10 cellular contexts compared by ENCODE assay signal in the genomic region with DNA sequence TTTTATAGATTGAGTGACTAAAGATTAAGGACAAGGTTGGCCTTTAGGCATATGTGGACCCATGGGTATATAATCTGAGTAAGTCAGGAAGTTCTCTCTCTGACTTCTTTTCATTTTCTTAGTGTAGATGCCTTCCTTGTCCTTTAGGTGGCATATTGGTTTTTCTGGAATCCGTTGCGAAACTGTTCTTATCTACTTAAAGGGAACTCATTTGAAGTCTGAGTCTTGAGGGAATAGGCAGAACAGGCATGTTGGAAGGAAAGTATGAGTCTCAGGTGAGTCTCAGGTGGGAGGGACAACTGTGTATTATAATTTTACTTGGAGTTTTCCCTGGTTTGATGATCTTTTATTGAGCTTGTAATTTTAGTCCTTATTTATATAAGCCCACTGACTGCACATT. TPM values are rescaled to one million over a fixed set of nuclear protein-coding genes. Genes with fewer than 3 reads are reported as not detected.
DNase-seq lines count a peak whose midpoint lies in the region; ATAC-seq, FAIRE-seq and TF ChIP-seq lines count a peak whose summit lies in the region.
"Not testable (repeated sequence)": the region's sequence is repeated elsewhere in the genome, so short reads cannot be mapped to it uniquely, and the experiment has no call there.
"Had no signal": no experiment of that assay in that cellular context is flagged by ENCODE, and none has a peak within 500 bp of the region (broad histone marks: within the 10 kb centered on the region; RNA-seq: fewer than 3 reads in every experiment).

No MANE protein-coding gene starts in this region.

- H3K9me3 Mint-ChIP-seq in HFFc6; osteocyte (ENCODE audit: unreplicated experiment): not testable (repeated sequence)

- WGBS in K562 (ENCODE audit: insufficient coverage, low coverage, missing lambda C conversion rate), result no CpG with 5 or more reads among the region's 2 CpGs

- H3K79me2 ChIP-seq in K562 (ENCODE audit: control insufficient read depth, insufficient read depth, low read length); fibroblast of lung (ENCODE audit: control insufficient read depth, insufficient read depth, low read length): not testable (repeated sequence)

- CTCF ChIA-PET in BJ (lab: Yijun Ruan, JAX); K562 (lab: Yijun Ruan, JAX; ENCODE audit: low intra/inter-chr PET ratio): not testable (repeated sequence)

- BruUV-seq in K562 (replicated peaks; lab: Mats Ljungman, UMichigan), result not testable (repeated sequence)

- POLR2A ChIA-PET in BJ (lab: Charles Lee); K562 (lab: Yijun Ruan, JAX): not testable (repeated sequence)

- H4K20me1 ChIP-seq in K562 (replicated peaks; ENCODE audit: control insufficient read depth, insufficient read depth, low read length); fibroblast of lung (ENCODE audit: control insufficient read depth, extremely low read depth, insufficient read depth, low read length): not testable (repeated sequence)

- not testable (repeated sequence) for H3K9ac ChIP-seq in K562 (ENCODE audit: insufficient read depth in 1 of 2, low read depth in 2 of 2, low read length in 2 of 2); fibroblast of lung (ENCODE audit: insufficient read depth, low read length)

- FAIRE-seq in RCC 7860 (lab: Jason Lieb, UNC), result peak; percentile 84
- not testable (repeated sequence) for FAIRE-seq in K562 (lab: Jason Lieb, UNC)

- H3K36me3 Mint-ChIP-seq in HFFc6 (ENCODE audit: low read depth); osteocyte (ENCODE audit: unreplicated experiment): not testable (repeated sequence)

- H3K4me3 Mint-ChIP-seq in HFFc6; osteocyte (ENCODE audit: unreplicated experiment): not testable (repeated sequence)

- not testable (repeated sequence) for TF ChIP-seq RAD21 in K562 (CRISPR knock-in tag; conservative IDR thresholded peaks at IDR 0.05 in 1 of 2, IDR thresholded peaks at IDR 0.05 in 1 of 2)

- not testable (repeated sequence) for TF ChIP-seq EP300 in K562 (IDR thresholded peaks at IDR 0.05; ENCODE audit: low read length)

- H2AFZ ChIP-seq in K562 (ENCODE audit: low read depth, low read length); fibroblast of lung (ENCODE audit: low read length): not testable (repeated sequence)

- H3K27ac Mint-ChIP-seq in HFFc6; osteocyte (ENCODE audit: unreplicated experiment): not testable (repeated sequence)

- not testable (repeated sequence) for H3K9me3 ChIP-seq in K562 (replicated peaks; ENCODE audit: control insufficient read depth, insufficient read depth, low read depth, low read length); fibroblast of lung (ENCODE audit: control insufficient read depth, insufficient read depth, low read depth, low read length)

- ATAC-seq in K562 (peak; percentile 87), left lobe of liver (peak; percentile 39)

- H3K4me3 ChIP-seq in BJ (ENCODE audit: low read depth, low read length); K562; fibroblast of lung (replicated peaks in 1 of 4; ENCODE audit: control extremely low read depth in 1 of 4, insufficient read depth in 1 of 4, low read depth in 3 of 4, low read length in 4 of 4): not testable (repeated sequence)

- H3K4me1 ChIP-seq in K562 (replicated peaks in 1 of 2; ENCODE audit: control insufficient read depth in 2 of 2, insufficient read depth in 2 of 2, low read length in 2 of 2); fibroblast of lung (ENCODE audit: control insufficient read depth, extremely low read depth, insufficient read depth, low read length): not testable (repeated sequence)

- H3K27me3 Mint-ChIP-seq in HFFc6 (ENCODE audit: insufficient read depth); osteocyte (ENCODE audit: unreplicated experiment): not testable (repeated sequence)

- H3K4me1 Mint-ChIP-seq in HFFc6 (ENCODE audit: low read depth); osteocyte (ENCODE audit: unreplicated experiment): not testable (repeated sequence)

- not testable (repeated sequence) for TF ChIP-seq POLR2A in K562 (conservative IDR thresholded peaks at IDR 0.05)

- H3K9me1 ChIP-seq in K562 (ENCODE audit: control insufficient read depth, insufficient read depth, low read length), result not testable (repeated sequence)

- not testable (repeated sequence) for H3K36me3 ChIP-seq in BJ (ENCODE audit: control insufficient read depth, insufficient read depth, low read length); K562 (ENCODE audit: control insufficient read depth, insufficient read depth, low read length); fibroblast of lung (ENCODE audit: control insufficient read depth, insufficient read depth, low read length)

- H3K27ac ChIP-seq in K562 (ENCODE audit: extremely low read depth, low read depth, low read length); fibroblast of lung (ENCODE audit: insufficient read depth, low read length): not testable (repeated sequence)

- not testable (repeated sequence) for H3K27me3 ChIP-seq in BJ (ENCODE audit: control insufficient read depth, insufficient read depth, low read length); K562 (ENCODE audit: control insufficient read depth in 2 of 2, insufficient read depth in 2 of 2, low read length in 2 of 2); fibroblast of lung (ENCODE audit: control insufficient read depth, insufficient read depth, low read length)

- in situ Hi-C loops in K562 (cut with MboI), result not testable (repeated sequence)

- intact Hi-C loops in K562 (cut with micrococcal nuclease), result not testable (repeated sequence)

- H3K4me2 ChIP-seq in K562 (ENCODE audit: insufficient read depth, low read length); fibroblast of lung (ENCODE audit: extremely low read depth, insufficient read depth, low read length): not testable (repeated sequence)

- TF ChIP-seq CTCF in BJ (IDR thresholded peaks at IDR 0.05; ENCODE audit: insufficient read depth, low read depth, low read length) (0 out of 2 replicates have a peak, but pooled peaks have one; percentile 5), HFFc6 (IDR thresholded peaks at IDR 0.05) (peak; percentile 42), fibroblast of lung (conservative IDR thresholded peaks at IDR 0.05 in 1 of 2, IDR thresholded peaks at IDR 0.05 in 1 of 2; ENCODE audit: low read depth in 1 of 2, low read length in 2 of 2) (peak; percentile 17 to 30), osteocyte (IDR thresholded peaks at IDR 0.05) (peak; percentile 14)
- TF ChIP-seq CTCF in K562 (IDR thresholded peaks at IDR 0.05 in 2 of 3, conservative IDR thresholded peaks at IDR 0.05 in 1 of 3; ENCODE audit: insufficient read depth in 2 of 3, low read depth in 1 of 3, low read length in 3 of 3), result not testable (repeated sequence)

- not testable (repeated sequence) for DNase-seq in BJ (ENCODE audit: low read depth); HFFc6; left lobe of liver (ENCODE audit: low spot score); osteocyte (ENCODE audit: extremely low spot score, unreplicated experiment)
- DNase-seq in RCC 7860 (ENCODE audit: low spot score), result peak; percentile 2
- DNase-seq in K562 (ENCODE audit: extremely low read depth in 1 of 4, low spot score in 3 of 4), result peak in 1 of 4 experiments; percentile 2
- peak; percentile 0 to 1 for DNase-seq in fibroblast of lung (ENCODE audit: low read depth in 2 of 2)

RNA-seq across cellular contexts. Expression of gene PTPN20, which starts 14.6 kb away (rescaled TPM):
- polyA plus RNA-seq in BJ (2011; rRNA removed) (0.04 TPM in 1 of 2 replicates, not detected in the other), K562 (2011; rRNA removed) (0.03 TPM in 1 of 2 replicates, not detected in the other), K562 (2014; fragmentation: Illumina TruSeq; extraction: Trizol) (not detected in 2 replicates), K562 (2014; fragmentation: Nextera tagmentation; extraction: Ambion mirVana) (under 1 TPM; 0.03 to 0.10 TPM), K562 (2014; rRNA removed) (0.80 TPM in 1 of 2 replicates, not detected in the other), fibroblast of lung (0.23 and 0.24 TPM in 2 replicates)
- polyA minus RNA-seq in BJ (2011; rRNA and poly(A)+ RNA removed), result 0.62 TPM in 1 of 2 replicates, not detected in the other
- not detected for total RNA-seq in HFFc6 (2021; fragmentation: NEBNext Ultra II Directional; extraction: Animal tissue kit (Norgen Biotek cat#: 25700))
- not detected in 2 replicates for total RNA-seq in K562 (2011; cell fraction: chromatin; rRNA removed; ENCODE audit: low replicate concordance)
- not detected in 2 replicates for total RNA-seq in K562 (2011; cell fraction: nucleolus; rRNA removed)
- not detected in 2 replicates for total RNA-seq in K562 (2011; cell fraction: nucleoplasm; rRNA removed)
- total RNA-seq in K562 (2014; rRNA removed) (not detected in 2 replicates), K562 (2014; rRNA removed; fragmentation: Illumina TruSeq; extraction: Trizol) (0.35 TPM in 1 of 2 replicates, not detected in the other), K562 (2015; rRNA removed; fragmentation: Illumina TruSeq; extraction: Trizol) (0.11 and 0.18 TPM in 2 replicates), K562 (2021) (not detected in 2 replicates), fibroblast of lung (0.33 and 1.5 TPM in 2 replicates), left lobe of liver (0.08 TPM), osteocyte (not detected in 2 replicates)
- not detected in 2 replicates for polyA plus RNA-seq in K562 (2011; cell fraction: cytosol; rRNA removed)
- polyA plus RNA-seq in K562 (2011; cell fraction: nucleus; rRNA removed), result 0.08 and 0.24 TPM in 2 replicates
- 0.13 and 0.14 TPM in 2 replicates for polyA plus RNA-seq in K562 (2012)
- 0.18 TPM in 1 of 2 replicates, not detected in the other for polyA minus RNA-seq in K562 (2011; rRNA and poly(A)+ RNA removed)
- polyA minus RNA-seq in K562 (2011; cell fraction: cytosol; rRNA and poly(A)+ RNA removed), result not detected in 2 replicates
- polyA minus RNA-seq in K562 (2011; cell fraction: nucleus; rRNA and poly(A)+ RNA removed), result not detected in 2 replicates
- not detected in 2 replicates for polyA plus RNA-seq in fibroblast of lung (2012)
- polyA minus RNA-seq in fibroblast of lung (ENCODE audit: low replicate concordance), result not detected in 2 replicates
- total RNA-seq: A673, ascending aorta, H7 had no signal
